Comparison of ENCODE assay signal across 19 cellular contexts in the genomic region with DNA sequence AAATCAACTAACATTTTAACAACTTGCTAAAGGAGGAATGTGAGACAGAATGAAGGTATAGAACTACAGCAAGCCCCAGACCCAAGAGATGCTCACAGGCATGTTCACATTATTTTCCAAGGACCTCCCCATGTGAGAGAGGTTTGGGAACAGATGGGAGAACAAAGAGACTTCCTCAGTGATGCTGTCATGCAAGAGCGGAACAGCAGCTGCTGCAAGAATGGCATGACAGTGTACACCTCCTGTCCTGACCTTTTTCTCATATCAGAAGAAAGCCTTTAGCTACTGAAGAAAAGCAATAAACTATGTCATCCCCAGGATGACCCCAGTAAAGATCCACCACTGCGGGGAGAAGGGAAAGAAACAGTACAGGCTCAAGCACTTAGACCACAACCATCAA. TPM values are rescaled to one million over a fixed set of nuclear protein-coding genes. Genes with fewer than 3 reads are reported as not detected.
"Had no signal": no experiment of that assay in that cellular context is flagged by ENCODE, and none has a peak within 500 bp of the region (broad histone marks: within the 10 kb centered on the region; RNA-seq: fewer than 3 reads in every experiment).

No MANE protein-coding gene starts in this region.

- H3K27ac ChIP-seq: body of pancreas, colonic mucosa, ovary had no signal

- H3K27ac Mint-ChIP-seq: activated B cell treated with CpG ODN at 0.5 μM for 24 hours; activated CD4-positive, alpha-beta T cell treated with anti-CD3 and anti-CD28 coated beads, Interleukin-2, amount 10 ng/mL, durations not matched to agents 24 days and 14 days; activated CD8-positive, alpha-beta T cell treated with anti-CD3 and anti-CD28 coated beads, Interleukin-2, amount 10 ng/mL, durations not matched to agents 7 days and 5 days; activated naive CD4-positive, alpha-beta T cell treated with anti-CD3 and anti-CD28 coated beads, Interleukin-2, amount 50 U/mL, for 72 hours; activated T-cell treated with anti-CD3 and anti-CD28 coated beads, Interleukin-2, amount 50 U/mL, for 72 hours; T-helper 17 cell had no signal

- H3K4me1 Mint-ChIP-seq: activated B cell treated with CpG ODN at 0.5 μM for 24 hours had no signal

- H3K9me3 Mint-ChIP-seq: activated B cell treated with CpG ODN at 0.5 μM for 24 hours; activated CD4-positive, alpha-beta T cell treated with anti-CD3 and anti-CD28 coated beads, Interleukin-2, amount 10 ng/mL, durations not matched to agents 24 days and 14 days; activated naive CD4-positive, alpha-beta T cell treated with anti-CD3 and anti-CD28 coated beads, Interleukin-2, amount 50 U/mL, for 72 hours; activated T-cell treated with anti-CD3 and anti-CD28 coated beads, Interleukin-2, amount 50 U/mL, for 72 hours had no signal

- H3K4me3 Mint-ChIP-seq: activated B cell treated with CpG ODN at 0.5 μM for 24 hours; activated CD4-positive, alpha-beta T cell treated with anti-CD3 and anti-CD28 coated beads, Interleukin-2, amount 10 ng/mL, durations not matched to agents 24 days and 14 days; activated CD8-positive, alpha-beta T cell treated with anti-CD3 and anti-CD28 coated beads, Interleukin-2, amount 10 ng/mL, durations not matched to agents 7 days and 5 days; activated T-cell treated with anti-CD3 and anti-CD28 coated beads, Interleukin-2, amount 50 U/mL, for 72 hours; T-helper 17 cell had no signal

- ATAC-seq: activated CD8-positive, alpha-beta T cell treated with anti-CD3 and anti-CD28 coated beads, Interleukin-2, amount 10 ng/mL, durations not matched to agents 7 days and 5 days; activated naive CD4-positive, alpha-beta T cell treated with anti-CD3 and anti-CD28 coated beads, Interleukin-2, amount 50 U/mL, for 72 hours; activated T-cell treated with anti-CD3 and anti-CD28 coated beads, Interleukin-2, amount 50 U/mL, for 72 hours; body of pancreas; sciatic nerve; T-helper 17 cell had no signal

- H3K4me3 ChIP-seq: body of pancreas, colonic mucosa, ovary had no signal

- H3K36me3 Mint-ChIP-seq: activated naive CD4-positive, alpha-beta T cell treated with anti-CD3 and anti-CD28 coated beads, Interleukin-2, amount 50 U/mL, for 72 hours had no signal

- H3K36me3 ChIP-seq: colonic mucosa, ovary had no signal

- H3K4me1 ChIP-seq: colonic mucosa had no signal

- DNase-seq: activated B cell treated with CpG ODN at 0.5 μM for 24 hours; activated CD4-positive, alpha-beta T cell treated with anti-CD3 and anti-CD28 coated beads, Interleukin-2, amount 10 ng/mL, durations not matched to agents 24 days and 14 days; activated CD8-positive, alpha-beta memory T cell treated with anti-CD3 and anti-CD28 coated beads, Interleukin-2, amount 50 U/mL, for 48 hours; activated CD8-positive, alpha-beta T cell treated with anti-CD3 and anti-CD28 coated beads, Interleukin-2, amount 10 ng/mL, durations not matched to agents 7 days and 5 days; activated gamma-delta T cell; activated T-cell treated with anti-CD3 and anti-CD28 coated beads, Interleukin-2, amount 50 U/mL, for 72 hours; body of pancreas; central memory CD4-positive, alpha-beta T cell; colonic mucosa; effector CD8-positive, alpha-beta T cell; foreskin fibroblast; head of caudate nucleus; kidney glomerular epithelial cell; mesenchymal stem cell; ovary; stimulated activated CD4-positive, alpha-beta T cell treated with anti-CD3 and anti-CD28 coated beads, Interleukin-1b, Interleukin-23, amount 100 ng/mL, for 48 hours; T-helper 17 cell had no signal

- H3K9me3 ChIP-seq: body of pancreas, colonic mucosa, ovary had no signal

- H3K27me3 ChIP-seq: body of pancreas, colonic mucosa, ovary had no signal

RNA-seq across cellular contexts. Expression of a gene that starts 7.2 kb away (rescaled TPM):
- total RNA-seq: activated B cell treated with CpG ODN at 0.5 μM for 24 hours; activated CD4-positive, alpha-beta T cell treated with anti-CD3 and anti-CD28 coated beads, Interleukin-2, amount 10 ng/mL, durations not matched to agents 24 days and 14 days had no signal
